ENCODE assay signal across 15 cellular contexts in genomic region chr3:196948442-196949365, GRCh38. TPM values are rescaled to one million over a fixed set of nuclear protein-coding genes. Genes with fewer than 3 reads are reported as not detected.
A peak's percentile ranks its signal among the peaks of the same experiment; 100 is the strongest.
DNase-seq lines count a peak whose midpoint lies in the region; ATAC-seq and TF ChIP-seq lines count a peak whose summit lies in the region.
"Had no signal": no experiment of that assay in that cellular context is flagged by ENCODE, and none has a peak within 500 bp of the region (broad histone marks: within the 10 kb centered on the region; RNA-seq: fewer than 3 reads in every experiment).

No MANE protein-coding gene starts in this region.

- DNase-seq in cardiac muscle cell (ENCODE audit: low read depth in 1 of 2, low spot score in 1 of 2) (no peak), Right ventricle myocardium superior (no peak), PC-3 (no peak), foreskin fibroblast (peak in 1 of 2 donors; percentile 67), CD14-positive monocyte (ENCODE audit: low spot score) (no peak)
- DNase-seq: head of caudate nucleus; NK-92 treated with Interleukin-12 subunit alpha and Interleukin-12 subunit beta, amount 100 ng/mL, for 24 hours; stimulated activated naive B cell treated with anti-CD40 and anti-IgM and Interleukin-4, amounts not matched to agents 10 μg/mL and 1 μg/mL and 100 μg/mL, for 72 hours; T1000 had no signal

- H3K36me3 ChIP-seq in cardiac muscle cell (no peaks in the 10 kb centered on the region), PC-3 (ENCODE audit: low read depth, low read length) (0 out of 2 replicates have a peak, but pooled peaks cover 3% of the 10 kb centered on the region)

- peak overlapping the region in 3 of 7 donors; percentile 35 to 64 (median 57) for H3K27ac Mint-ChIP-seq in CD14-positive monocyte
- H3K27ac Mint-ChIP-seq: activated T-helper 1 cell treated with anti-CD3 and anti-CD28 coated beads, Interleukin-12 subunit alpha, Interleukin-12 subunit beta, Interleukin-2, Interleukin-4 antibody, amounts not matched to agents 30 ng/mL and 10 ng/mL and 1 ng/mL, durations not matched to agents 14 hours and 24 hours and 36 hours; mesothelial cell of epicardium; stimulated activated naive B cell treated with anti-CD40 and anti-IgM and Interleukin-4, amounts not matched to agents 10 μg/mL and 1 μg/mL and 100 μg/mL, for 72 hours had no signal

- H3K9me2 ChIP-seq in PC-3 (replicated peaks; ENCODE audit: low read length): no peaks in the 10 kb centered on the region

- CTCF ChIA-PET in PC-3 (lab: Charles Lee): no interaction called here

- POLR2A ChIA-PET in PC-3 (lab: Charles Lee; ENCODE audit: unreplicated experiment): no interaction called here

- no peak overlapping the region for H3K9ac ChIP-seq in PC-3 (ENCODE audit: low read length)
- H3K9ac ChIP-seq: BLaER1 had no signal

- H4K20me1 ChIP-seq in PC-3 (ENCODE audit: low read length): no peaks in the 10 kb centered on the region

- intact Hi-C loops in Right ventricle myocardium superior (cut with DNase I) (loop anchor here (10.0 kb wide), 1 partner anchor 84 kb away; the partner anchor contains the start of gene SENP5), PC-3 (cut with micrococcal nuclease) (no loop called here), CD14-positive monocyte (cut with micrococcal nuclease) (no loop called here)

- H3K4me3 ChIP-seq in cardiac muscle cell (no peak overlapping the region), PC-3 (ENCODE audit: low read length) (no peak overlapping the region), foreskin fibroblast (ENCODE audit: low read depth in 1 of 2, low read length in 2 of 2) (no peak overlapping the region)
- H3K4me3 ChIP-seq: BLaER1 had no signal

- H3K9me3 ChIP-seq in cardiac muscle cell (ENCODE audit: low read depth) (no peaks in the 10 kb centered on the region), PC-3 (ENCODE audit: low read length) (no peaks in the 10 kb centered on the region)
- H3K9me3 ChIP-seq: BLaER1 had no signal

- TF ChIP-seq CTCF in cardiac muscle cell (IDR thresholded peaks at IDR 0.05; ENCODE audit: low read depth, low read length) (peak; percentile 24), PC-3 (conservative IDR thresholded peaks at IDR 0.05; ENCODE audit: low read depth, low read length) (no peak), foreskin fibroblast (IDR thresholded peaks at IDR 0.05; ENCODE audit: low read depth, low read length) (peak; percentile 19), CD14-positive monocyte (IDR thresholded peaks at IDR 0.05) (no peak)

- H3K79me2 ChIP-seq in PC-3 (ENCODE audit: low read length): peaks cover 8% of the 10 kb centered on the region

- H3K27ac ChIP-seq in cardiac muscle cell: no peak overlapping the region
- H3K27ac ChIP-seq in PC-3 (ENCODE audit: low read length): no peak overlapping the region
- H3K27ac ChIP-seq: BLaER1 had no signal

- no peak overlapping the region for H3K4me2 ChIP-seq in PC-3 (ENCODE audit: low read length)
- H3K4me2 ChIP-seq: BLaER1 had no signal

- H3K4me1 ChIP-seq in cardiac muscle cell (ENCODE audit: low read depth) (peaks cover 2% of the 10 kb centered on the region), PC-3 (ENCODE audit: insufficient read depth, low read length) (peaks cover 2% of the 10 kb centered on the region; the same call in 1 of the 2 replicates)

- H3K36me3 Mint-ChIP-seq in CD14-positive monocyte: peaks cover 0 to 12% of the 10 kb centered on the region in 2 donors
- H3K36me3 Mint-ChIP-seq: mesothelial cell of epicardium had no signal

- H3K9me3 Mint-ChIP-seq in CD14-positive monocyte: peaks cover 0 to 2% (median 0%) of the 10 kb centered on the region in 7 donors
- H3K9me3 Mint-ChIP-seq: activated T-helper 1 cell treated with anti-CD3 and anti-CD28 coated beads, Interleukin-12 subunit alpha, Interleukin-12 subunit beta, Interleukin-2, Interleukin-4 antibody, amounts not matched to agents 30 ng/mL and 10 ng/mL and 1 ng/mL, durations not matched to agents 14 hours and 24 hours and 36 hours; mesothelial cell of epicardium; stimulated activated naive B cell treated with anti-CD40 and anti-IgM and Interleukin-4, amounts not matched to agents 10 μg/mL and 1 μg/mL and 100 μg/mL, for 72 hours had no signal

- peaks cover 3% of the 10 kb centered on the region for H3K4me1 Mint-ChIP-seq in CD14-positive monocyte

- H3F3A ChIP-seq in PC-3 (ENCODE audit: low read length, unreplicated experiment): no peaks in the 10 kb centered on the region

- no peak overlapping the region for H3K4me3 Mint-ChIP-seq in CD14-positive monocyte
- H3K4me3 Mint-ChIP-seq: activated T-helper 1 cell treated with anti-CD3 and anti-CD28 coated beads, Interleukin-12 subunit alpha, Interleukin-12 subunit beta, Interleukin-2, Interleukin-4 antibody, amounts not matched to agents 30 ng/mL and 10 ng/mL and 1 ng/mL, durations not matched to agents 14 hours and 24 hours and 36 hours; mesothelial cell of epicardium; stimulated activated naive B cell treated with anti-CD40 and anti-IgM and Interleukin-4, amounts not matched to agents 10 μg/mL and 1 μg/mL and 100 μg/mL, for 72 hours had no signal

- no TSS peak for BruUV-seq in PC-3 (replicated peaks; lab: Mats Ljungman, UMichigan)

- peaks cover 0 to 2% (median 0%) of the 10 kb centered on the region in 3 donors for H3K27me3 Mint-ChIP-seq in CD14-positive monocyte (ENCODE audit: low read depth in 3 of 3)
- H3K27me3 Mint-ChIP-seq: stimulated activated naive B cell treated with anti-CD40 and anti-IgM and Interleukin-4, amounts not matched to agents 10 μg/mL and 1 μg/mL and 100 μg/mL, for 72 hours had no signal

- H2AFZ ChIP-seq in PC-3 (ENCODE audit: low read length): no peak overlapping the region

- ATAC-seq in Right ventricle myocardium superior (ENCODE audit: poor library complexity) (no peak), PC-3 (0 out of 2 replicates have a peak, but pooled peaks have one; percentile 31), GM21423 (IDR thresholded peaks at IDR 0.05; ENCODE audit: unreplicated experiment) (no peak), HG02970 (IDR thresholded peaks at IDR 0.05; ENCODE audit: low FRiP score, unreplicated experiment) (no peak), HG03135 (IDR thresholded peaks at IDR 0.05; ENCODE audit: unreplicated experiment) (no peak)

- peaks cover 12% of the 10 kb centered on the region for H3K27me3 ChIP-seq in cardiac muscle cell
- H3K27me3 ChIP-seq in PC-3 (ENCODE audit: low read length): no peaks in the 10 kb centered on the region
- H3K27me3 ChIP-seq: BLaER1 had no signal

RNA-seq across cellular contexts. Expression of gene NCBP2, which starts 6.4 kb away (rescaled TPM):
- total RNA-seq in cardiac muscle cell: 51.8 and 52.9 TPM in 2 replicates
- 98.9 and 106 TPM in 2 replicates for polyA plus RNA-seq in cardiac muscle cell
- total RNA-seq in Right ventricle myocardium superior: 29.4 TPM
- 119 and 131 TPM in 2 replicates for total RNA-seq in PC-3 (2014; rRNA removed)
- polyA plus RNA-seq in CD14-positive monocyte: 10 to 100 TPM; 33.4 to 42.9 TPM

RNA-seq across cellular contexts. Expression of gene PIGZ, which starts 19.9 kb away (rescaled TPM):
- 4.2 and 8.1 TPM in 2 replicates for total RNA-seq in cardiac muscle cell
- 4.1 and 6.8 TPM in 2 replicates for polyA plus RNA-seq in cardiac muscle cell
- 2.2 TPM for total RNA-seq in Right ventricle myocardium superior
- 1.6 and 3.7 TPM in 2 replicates for total RNA-seq in PC-3 (2014; rRNA removed)
- 1 to 10 TPM; 1.6 to 1.9 TPM for polyA plus RNA-seq in CD14-positive monocyte

Comparison
In these comparisons a context has a peak if more than half of its experiments do, and no peak if none do; other contexts are left out.
1. CTCF ChIP-seq: peak in cardiac muscle cell (single experiment) and foreskin fibroblast (single experiment); none in PC-3 (single experiment) and CD14-positive monocyte (single experiment).